Comparison of ENCODE assay signal across 1 cellular context in the genomic region with DNA sequence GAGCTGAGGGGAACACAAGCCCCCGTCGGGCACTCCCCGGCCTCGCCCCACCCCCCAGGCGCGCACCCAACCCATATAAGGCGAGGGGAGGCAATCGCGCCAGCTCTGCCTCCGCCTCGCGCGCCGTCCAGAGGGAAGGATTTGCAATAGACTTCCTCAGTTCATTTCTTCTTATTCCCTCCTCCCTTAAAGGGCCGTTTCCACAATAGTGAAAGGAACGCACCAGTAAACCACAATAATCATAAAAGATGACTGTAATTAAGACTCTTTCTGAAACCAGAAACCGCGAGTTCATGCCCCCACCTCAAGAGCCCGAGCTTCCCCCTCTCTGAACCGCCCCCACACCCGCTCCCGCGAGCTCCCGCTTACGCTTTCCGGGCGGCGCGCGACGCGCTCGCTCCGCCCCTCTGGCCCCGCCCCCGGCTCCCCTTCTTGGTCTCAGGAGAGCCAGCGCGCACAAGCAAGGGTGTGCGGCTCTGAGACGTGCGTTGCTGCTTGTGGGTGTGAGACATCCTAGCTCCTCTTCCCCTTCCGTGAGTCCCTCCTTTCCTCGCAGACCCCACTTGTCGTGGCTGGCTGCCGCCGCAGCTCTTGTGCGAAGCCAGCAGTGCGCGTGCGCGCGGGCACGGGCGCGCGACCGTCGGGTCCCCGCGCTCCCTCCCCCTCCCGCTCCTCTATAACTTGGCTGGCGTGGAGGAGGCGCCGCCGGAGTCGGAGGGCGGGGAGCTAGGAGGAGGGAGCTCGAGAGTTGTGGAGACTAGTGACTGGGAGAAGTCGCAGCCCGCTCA.
TF ChIP-seq lines count a peak whose summit lies in the region.

A gene with protein sequence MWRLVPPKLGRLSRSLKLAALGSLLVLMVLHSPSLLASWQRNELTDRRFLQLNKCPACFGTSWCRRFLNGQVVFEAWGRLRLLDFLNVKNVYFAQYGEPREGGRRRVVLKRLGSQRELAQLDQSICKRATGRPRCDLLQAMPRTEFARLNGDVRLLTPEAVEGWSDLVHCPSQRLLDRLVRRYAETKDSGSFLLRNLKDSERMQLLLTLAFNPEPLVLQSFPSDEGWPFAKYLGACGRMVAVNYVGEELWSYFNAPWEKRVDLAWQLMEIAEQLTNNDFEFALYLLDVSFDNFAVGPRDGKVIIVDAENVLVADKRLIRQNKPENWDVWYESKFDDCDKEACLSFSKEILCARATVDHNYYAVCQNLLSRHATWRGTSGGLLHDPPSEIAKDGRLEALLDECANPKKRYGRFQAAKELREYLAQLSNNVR (plus strand): TSS at position 457 of the 788 bp plus-strand sequence. CDS start 510 bp downstream, outside the sequence.

TF ChIP-seq in K562, 482 proteins besides CTCF, POLR2A, EP300 and RAD21 (continued from another document and continues in another):
- TF ChIP-seq, protein P1, sequence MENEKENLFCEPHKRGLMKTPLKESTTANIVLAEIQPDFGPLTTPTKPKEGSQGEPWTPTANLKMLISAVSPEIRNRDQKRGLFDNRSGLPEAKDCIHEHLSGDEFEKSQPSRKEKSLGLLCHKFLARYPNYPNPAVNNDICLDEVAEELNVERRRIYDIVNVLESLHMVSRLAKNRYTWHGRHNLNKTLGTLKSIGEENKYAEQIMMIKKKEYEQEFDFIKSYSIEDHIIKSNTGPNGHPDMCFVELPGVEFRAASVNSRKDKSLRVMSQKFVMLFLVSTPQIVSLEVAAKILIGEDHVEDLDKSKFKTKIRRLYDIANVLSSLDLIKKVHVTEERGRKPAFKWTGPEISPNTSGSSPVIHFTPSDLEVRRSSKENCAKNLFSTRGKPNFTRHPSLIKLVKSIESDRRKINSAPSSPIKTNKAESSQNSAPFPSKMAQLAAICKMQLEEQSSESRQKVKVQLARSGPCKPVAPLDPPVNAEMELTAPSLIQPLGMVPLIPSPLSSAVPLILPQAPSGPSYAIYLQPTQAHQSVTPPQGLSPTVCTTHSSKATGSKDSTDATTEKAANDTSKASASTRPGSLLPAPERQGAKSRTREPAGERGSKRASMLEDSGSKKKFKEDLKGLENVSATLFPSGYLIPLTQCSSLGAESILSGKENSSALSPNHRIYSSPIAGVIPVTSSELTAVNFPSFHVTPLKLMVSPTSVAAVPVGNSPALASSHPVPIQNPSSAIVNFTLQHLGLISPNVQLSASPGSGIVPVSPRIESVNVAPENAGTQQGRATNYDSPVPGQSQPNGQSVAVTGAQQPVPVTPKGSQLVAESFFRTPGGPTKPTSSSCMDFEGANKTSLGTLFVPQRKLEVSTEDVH (IDR thresholded peaks at IDR 0.05; ENCODE audit: low read depth, partially characterized antibody): peak; percentile 59
- TF ChIP-seq, protein P2, sequence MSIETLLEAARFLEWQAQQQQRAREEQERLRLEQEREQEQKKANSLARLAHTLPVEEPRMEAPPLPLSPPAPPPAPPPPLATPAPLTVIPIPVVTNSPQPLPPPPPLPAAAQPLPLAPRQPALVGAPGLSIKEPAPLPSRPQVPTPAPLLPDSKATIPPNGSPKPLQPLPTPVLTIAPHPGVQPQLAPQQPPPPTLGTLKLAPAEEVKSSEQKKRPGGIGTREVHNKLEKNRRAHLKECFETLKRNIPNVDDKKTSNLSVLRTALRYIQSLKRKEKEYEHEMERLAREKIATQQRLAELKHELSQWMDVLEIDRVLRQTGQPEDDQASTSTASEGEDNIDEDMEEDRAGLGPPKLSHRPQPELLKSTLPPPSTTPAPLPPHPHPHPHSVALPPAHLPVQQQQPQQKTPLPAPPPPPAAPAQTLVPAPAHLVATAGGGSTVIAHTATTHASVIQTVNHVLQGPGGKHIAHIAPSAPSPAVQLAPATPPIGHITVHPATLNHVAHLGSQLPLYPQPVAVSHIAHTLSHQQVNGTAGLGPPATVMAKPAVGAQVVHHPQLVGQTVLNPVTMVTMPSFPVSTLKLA (conservative IDR thresholded peaks at IDR 0.05): peak; percentile 67 to 77
- TF ChIP-seq, protein P3, sequence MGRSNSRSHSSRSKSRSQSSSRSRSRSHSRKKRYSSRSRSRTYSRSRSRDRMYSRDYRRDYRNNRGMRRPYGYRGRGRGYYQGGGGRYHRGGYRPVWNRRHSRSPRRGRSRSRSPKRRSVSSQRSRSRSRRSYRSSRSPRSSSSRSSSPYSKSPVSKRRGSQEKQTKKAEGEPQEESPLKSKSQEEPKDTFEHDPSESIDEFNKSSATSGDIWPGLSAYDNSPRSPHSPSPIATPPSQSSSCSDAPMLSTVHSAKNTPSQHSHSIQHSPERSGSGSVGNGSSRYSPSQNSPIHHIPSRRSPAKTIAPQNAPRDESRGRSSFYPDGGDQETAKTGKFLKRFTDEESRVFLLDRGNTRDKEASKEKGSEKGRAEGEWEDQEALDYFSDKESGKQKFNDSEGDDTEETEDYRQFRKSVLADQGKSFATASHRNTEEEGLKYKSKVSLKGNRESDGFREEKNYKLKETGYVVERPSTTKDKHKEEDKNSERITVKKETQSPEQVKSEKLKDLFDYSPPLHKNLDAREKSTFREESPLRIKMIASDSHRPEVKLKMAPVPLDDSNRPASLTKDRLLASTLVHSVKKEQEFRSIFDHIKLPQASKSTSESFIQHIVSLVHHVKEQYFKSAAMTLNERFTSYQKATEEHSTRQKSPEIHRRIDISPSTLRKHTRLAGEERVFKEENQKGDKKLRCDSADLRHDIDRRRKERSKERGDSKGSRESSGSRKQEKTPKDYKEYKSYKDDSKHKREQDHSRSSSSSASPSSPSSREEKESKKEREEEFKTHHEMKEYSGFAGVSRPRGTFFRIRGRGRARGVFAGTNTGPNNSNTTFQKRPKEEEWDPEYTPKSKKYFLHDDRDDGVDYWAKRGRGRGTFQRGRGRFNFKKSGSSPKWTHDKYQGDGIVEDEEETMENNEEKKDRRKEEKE (IDR thresholded peaks at IDR 0.05; ENCODE audit: borderline replicate concordance in 1 of 2, control insufficient read depth in 1 of 2, low read depth in 2 of 2, low read length in 1 of 2): no peak
- TF ChIP-seq MED1 (CRISPR knock-in tag; IDR thresholded peaks at IDR 0.05; ENCODE audit: borderline replicate concordance): no peak
- TF ChIP-seq RBM14 (IDR thresholded peaks at IDR 0.05; ENCODE audit: borderline replicate concordance, insufficient read depth, low read depth, low read length): no peak
- TF ChIP-seq PPARD (CRISPR knock-in tag; IDR thresholded peaks at IDR 0.05): no peak
- TF ChIP-seq, protein P4, sequence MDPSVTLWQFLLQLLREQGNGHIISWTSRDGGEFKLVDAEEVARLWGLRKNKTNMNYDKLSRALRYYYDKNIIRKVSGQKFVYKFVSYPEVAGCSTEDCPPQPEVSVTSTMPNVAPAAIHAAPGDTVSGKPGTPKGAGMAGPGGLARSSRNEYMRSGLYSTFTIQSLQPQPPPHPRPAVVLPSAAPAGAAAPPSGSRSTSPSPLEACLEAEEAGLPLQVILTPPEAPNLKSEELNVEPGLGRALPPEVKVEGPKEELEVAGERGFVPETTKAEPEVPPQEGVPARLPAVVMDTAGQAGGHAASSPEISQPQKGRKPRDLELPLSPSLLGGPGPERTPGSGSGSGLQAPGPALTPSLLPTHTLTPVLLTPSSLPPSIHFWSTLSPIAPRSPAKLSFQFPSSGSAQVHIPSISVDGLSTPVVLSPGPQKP (CRISPR knock-in tag; IDR thresholded peaks at IDR 0.05): no peak
- TF ChIP-seq KLF10 (CRISPR knock-in tag; IDR thresholded peaks at IDR 0.05): no peak
- no peak for TF ChIP-seq ZNF134 (CRISPR knock-in tag; conservative IDR thresholded peaks at IDR 0.05)
- TF ChIP-seq CEBPB (tag; IDR thresholded peaks at IDR 0.05): peak; percentile 33; the same call in 1 of the 2 replicates
- TF ChIP-seq ZNF316 (IDR thresholded peaks at IDR 0.05): no peak
- TF ChIP-seq MCM7 (IDR thresholded peaks at IDR 0.05): no peak
- TF ChIP-seq ZNF76 (CRISPR knock-in tag; IDR thresholded peaks at IDR 0.05; ENCODE audit: borderline replicate concordance): no peak
- TF ChIP-seq, protein P5, sequence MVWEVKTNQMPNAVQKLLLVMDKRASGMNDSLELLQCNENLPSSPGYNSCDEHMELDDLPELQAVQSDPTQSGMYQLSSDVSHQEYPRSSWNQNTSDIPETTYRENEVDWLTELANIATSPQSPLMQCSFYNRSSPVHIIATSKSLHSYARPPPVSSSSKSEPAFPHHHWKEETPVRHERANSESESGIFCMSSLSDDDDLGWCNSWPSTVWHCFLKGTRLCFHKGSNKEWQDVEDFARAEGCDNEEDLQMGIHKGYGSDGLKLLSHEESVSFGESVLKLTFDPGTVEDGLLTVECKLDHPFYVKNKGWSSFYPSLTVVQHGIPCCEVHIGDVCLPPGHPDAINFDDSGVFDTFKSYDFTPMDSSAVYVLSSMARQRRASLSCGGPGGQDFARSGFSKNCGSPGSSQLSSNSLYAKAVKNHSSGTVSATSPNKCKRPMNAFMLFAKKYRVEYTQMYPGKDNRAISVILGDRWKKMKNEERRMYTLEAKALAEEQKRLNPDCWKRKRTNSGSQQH (CRISPR knock-in tag; IDR thresholded peaks at IDR 0.05): peak; percentile 36; the same call in 1 of the 2 replicates
- no peak for TF ChIP-seq KLF13 (tag; IDR thresholded peaks at IDR 0.05; ENCODE audit: borderline replicate concordance, low read depth)
- no peak for TF ChIP-seq MTA1 (IDR thresholded peaks at IDR 0.05; ENCODE audit: borderline replicate concordance)
- no peak for TF ChIP-seq TARDBP (IDR thresholded peaks at IDR 0.05)
- peak; percentile 69; the same call in 1 of the 2 replicates for TF ChIP-seq ZNF766 (CRISPR knock-in tag; conservative IDR thresholded peaks at IDR 0.05)
- peak; percentile 11; the same call in 1 of the 2 replicates for TF ChIP-seq CBX1 (IDR thresholded peaks at IDR 0.05; ENCODE audit: low read depth)
- no peak for TF ChIP-seq ZNF133 (CRISPR knock-in tag; IDR thresholded peaks at IDR 0.05)
- TF ChIP-seq TAF1 (IDR thresholded peaks at IDR 0.05; ENCODE audit: control insufficient read depth, extremely low read depth, insufficient read depth, low read length, severe bottlenecking): peak; percentile 80
- TF ChIP-seq, protein P6, sequence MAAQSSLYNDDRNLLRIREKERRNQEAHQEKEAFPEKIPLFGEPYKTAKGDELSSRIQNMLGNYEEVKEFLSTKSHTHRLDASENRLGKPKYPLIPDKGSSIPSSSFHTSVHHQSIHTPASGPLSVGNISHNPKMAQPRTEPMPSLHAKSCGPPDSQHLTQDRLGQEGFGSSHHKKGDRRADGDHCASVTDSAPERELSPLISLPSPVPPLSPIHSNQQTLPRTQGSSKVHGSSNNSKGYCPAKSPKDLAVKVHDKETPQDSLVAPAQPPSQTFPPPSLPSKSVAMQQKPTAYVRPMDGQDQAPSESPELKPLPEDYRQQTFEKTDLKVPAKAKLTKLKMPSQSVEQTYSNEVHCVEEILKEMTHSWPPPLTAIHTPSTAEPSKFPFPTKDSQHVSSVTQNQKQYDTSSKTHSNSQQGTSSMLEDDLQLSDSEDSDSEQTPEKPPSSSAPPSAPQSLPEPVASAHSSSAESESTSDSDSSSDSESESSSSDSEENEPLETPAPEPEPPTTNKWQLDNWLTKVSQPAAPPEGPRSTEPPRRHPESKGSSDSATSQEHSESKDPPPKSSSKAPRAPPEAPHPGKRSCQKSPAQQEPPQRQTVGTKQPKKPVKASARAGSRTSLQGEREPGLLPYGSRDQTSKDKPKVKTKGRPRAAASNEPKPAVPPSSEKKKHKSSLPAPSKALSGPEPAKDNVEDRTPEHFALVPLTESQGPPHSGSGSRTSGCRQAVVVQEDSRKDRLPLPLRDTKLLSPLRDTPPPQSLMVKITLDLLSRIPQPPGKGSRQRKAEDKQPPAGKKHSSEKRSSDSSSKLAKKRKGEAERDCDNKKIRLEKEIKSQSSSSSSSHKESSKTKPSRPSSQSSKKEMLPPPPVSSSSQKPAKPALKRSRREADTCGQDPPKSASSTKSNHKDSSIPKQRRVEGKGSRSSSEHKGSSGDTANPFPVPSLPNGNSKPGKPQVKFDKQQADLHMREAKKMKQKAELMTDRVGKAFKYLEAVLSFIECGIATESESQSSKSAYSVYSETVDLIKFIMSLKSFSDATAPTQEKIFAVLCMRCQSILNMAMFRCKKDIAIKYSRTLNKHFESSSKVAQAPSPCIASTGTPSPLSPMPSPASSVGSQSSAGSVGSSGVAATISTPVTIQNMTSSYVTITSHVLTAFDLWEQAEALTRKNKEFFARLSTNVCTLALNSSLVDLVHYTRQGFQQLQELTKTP (IDR thresholded peaks at IDR 0.05; ENCODE audit: low read depth in 1 of 2, partially characterized antibody in 2 of 2): no peak
- TF ChIP-seq RFX1 (IDR thresholded peaks at IDR 0.05): no peak
- TF ChIP-seq BCL6 (CRISPR knock-in tag; IDR thresholded peaks at IDR 0.05): 0 out of 2 replicates have a peak, but pooled peaks have one; percentile 18
- no peak for TF ChIP-seq NR2C1 (IDR thresholded peaks at IDR 0.05)
- no peak for TF ChIP-seq NR2C1 (tag; IDR thresholded peaks at IDR 0.05)
- TF ChIP-seq ZBED1 (IDR thresholded peaks at IDR 0.05): no peak
- TF ChIP-seq POU5F1 (IDR thresholded peaks at IDR 0.05; ENCODE audit: borderline replicate concordance, low read depth, low read length, partially characterized antibody): no peak
- peak; percentile 0; the same call in 1 of the 2 replicates for TF ChIP-seq HCFC1 (IDR thresholded peaks at IDR 0.05; ENCODE audit: low read depth, low read length)
- TF ChIP-seq ZNF75A (CRISPR knock-in tag; IDR thresholded peaks at IDR 0.05): no peak
- TF ChIP-seq, protein P7, sequence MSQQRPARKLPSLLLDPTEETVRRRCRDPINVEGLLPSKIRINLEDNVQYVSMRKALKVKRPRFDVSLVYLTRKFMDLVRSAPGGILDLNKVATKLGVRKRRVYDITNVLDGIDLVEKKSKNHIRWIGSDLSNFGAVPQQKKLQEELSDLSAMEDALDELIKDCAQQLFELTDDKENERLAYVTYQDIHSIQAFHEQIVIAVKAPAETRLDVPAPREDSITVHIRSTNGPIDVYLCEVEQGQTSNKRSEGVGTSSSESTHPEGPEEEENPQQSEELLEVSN (IDR thresholded peaks at IDR 0.05; ENCODE audit: borderline replicate concordance in 1 of 2, extremely low read depth in 1 of 2, insufficient read depth in 1 of 2, insufficient read length in 1 of 2, low read depth in 1 of 2, low read length in 1 of 2, poor library complexity in 1 of 2, severe bottlenecking in 1 of 2): peak in 1 of 2 experiments; percentile 59
- TF ChIP-seq ZSCAN32 (CRISPR knock-in tag; IDR thresholded peaks at IDR 0.05): peak; percentile 2; the same call in 1 of the 2 replicates
- TF ChIP-seq MXI1 (IDR thresholded peaks at IDR 0.05; ENCODE audit: low read depth, low read length): no peak
- no peak for TF ChIP-seq CHD1 (IDR thresholded peaks at IDR 0.05; ENCODE audit: low read length)
- TF ChIP-seq ZC3H4 (CRISPR knock-in tag; IDR thresholded peaks at IDR 0.05; ENCODE audit: borderline replicate concordance): no peak
- no peak for TF ChIP-seq NUFIP1 (IDR thresholded peaks at IDR 0.05; ENCODE audit: partially characterized antibody)
